In genomic region chr12:107320929-107321618, GRCh38 we compare ENCODE assay signal across 8 cellular contexts.
DNase-seq lines count a peak whose midpoint lies in the region; ATAC-seq and TF ChIP-seq lines count a peak whose summit lies in the region.

No MANE protein-coding gene starts in this region.

- TF ChIP-seq POLR2A in adrenal gland (IDR thresholded peaks at IDR 0.05), result no peak

- peak overlapping the region; percentile 97 for H3K4me3 Mint-ChIP-seq in T-helper 17 cell

- peaks cover 43% of the 10 kb centered on the region for H3K4me1 Mint-ChIP-seq in T-helper 17 cell

- no peaks in the 10 kb centered on the region for H3K36me3 Mint-ChIP-seq in T-helper 17 cell (ENCODE audit: low read depth)

- no peak overlapping the region for H3K27ac ChIP-seq in adrenal gland

- H3K36me3 ChIP-seq in HAP-1 (replicated peaks) (no peaks in the 10 kb centered on the region), adrenal gland (replicated peaks in 1 of 2) (no peaks in the 10 kb centered on the region)

- no peaks in the 10 kb centered on the region for H3K27me3 Mint-ChIP-seq in T-helper 17 cell

- TF ChIP-seq CTCF in adrenal gland (IDR thresholded peaks at IDR 0.05), result no peak

- intact Hi-C loops in adrenal gland (cut with DNase I), result no loop called here

- ATAC-seq in T-helper 17 cell (peak; percentile 55), HG02571 (IDR thresholded peaks at IDR 0.05; ENCODE audit: unreplicated experiment) (no peak), HG03159 (IDR thresholded peaks at IDR 0.05; ENCODE audit: unreplicated experiment) (no peak)

- WGBS in adrenal gland, 4 donors, result 0 to 1% (median 1%) methylated on average over 24 to 42 of the region's 42 CpGs

- peak in 1 of 2 experiments; percentile 50 for DNase-seq in HAP-1 (ENCODE audit: low spot score in 2 of 2)
- peak; percentile 36 to 59 (median 54) for DNase-seq in T-helper 17 cell
- DNase-seq in astrocyte of the hippocampus (ENCODE audit: low read depth, low spot score), result peak; percentile 68
- peak; percentile 68 for DNase-seq in islet precursor cell
- DNase-seq in stimulated activated CD4-positive, alpha-beta T cell treated with anti-CD3 and anti-CD28 coated beads, Interleukin-4, amount 100 ng/mL, for 48 hours (ENCODE audit: low read depth in 2 of 2), result peak; percentile 51 to 61
- DNase-seq in adrenal gland, result no peak

- H3K4me3 ChIP-seq in HAP-1 (peak overlapping the region; percentile 38), adrenal gland (peak overlapping the region in 1 of 4 donors; percentile 41)

- no peaks in the 10 kb centered on the region for H3K4me1 ChIP-seq in HAP-1
- peaks cover 19 to 21% of the 10 kb centered on the region in 2 donors for H3K4me1 ChIP-seq in adrenal gland (replicated peaks in 1 of 2)

- in situ Hi-C loops in HAP-1 (cut with MboI; ENCODE audit: low sequenced_read_pairs), result no loop called here

- peak overlapping the region; percentile 97 for H3K27ac Mint-ChIP-seq in T-helper 17 cell

- H3K9me3 ChIP-seq in HAP-1 (no peaks in the 10 kb centered on the region), T-helper 17 cell (ENCODE audit: control insufficient read depth, low read length, poor library complexity, severe bottlenecking) (no peaks in the 10 kb centered on the region), adrenal gland (replicated peaks in 1 of 3) (no peaks in the 10 kb centered on the region)

- H3K27me3 ChIP-seq in HAP-1 (ENCODE audit: low read depth), result peaks cover 41% of the 10 kb centered on the region
- peaks cover 61% of the 10 kb centered on the region for H3K27me3 ChIP-seq in adrenal gland

Comparison
In these comparisons a context has a peak if more than half of its experiments do, and no peak if none do; other contexts are left out.
1. DNase-seq: peak in T-helper 17 cell (3 of 3), astrocyte of the hippocampus (single experiment), islet precursor cell (single experiment) and stimulated activated CD4-positive, alpha-beta T cell treated with anti-CD3 and anti-CD28 coated beads, Interleukin-4, amount 100 ng/mL, for 48 hours (2 of 2); none in adrenal gland (0 of 7).